1 cellular context compared by ENCODE assay signal in genomic region chr13:110812111-110812868, GRCh38.
TF ChIP-seq lines count a peak whose summit lies in the region.

No MANE protein-coding gene starts in this region.

TF ChIP-seq in IMR-90, 13 proteins besides CTCF, POLR2A, EP300 and RAD21:
- no peak for TF ChIP-seq USF2 (IDR thresholded peaks at IDR 0.05; ENCODE audit: low read depth, low read length)
- no peak for TF ChIP-seq ELK1 (IDR thresholded peaks at IDR 0.05; ENCODE audit: borderline replicate concordance, low read depth, low read length)
- no peak for TF ChIP-seq NFE2L2 (IDR thresholded peaks at IDR 0.05; ENCODE audit: low read depth, low read length)
- TF ChIP-seq SMC3 (IDR thresholded peaks at IDR 0.05; ENCODE audit: low read depth, low read length): no peak
- TF ChIP-seq RFX5 (IDR thresholded peaks at IDR 0.05; ENCODE audit: low read depth, low read length): no peak
- no peak for TF ChIP-seq MAFK (IDR thresholded peaks at IDR 0.05; ENCODE audit: low read depth, low read length)
- TF ChIP-seq MAZ (IDR thresholded peaks at IDR 0.05; ENCODE audit: borderline replicate concordance, low read depth, low read length): no peak
- TF ChIP-seq BHLHE40 (IDR thresholded peaks at IDR 0.05; ENCODE audit: low read depth, low read length): no peak
- TF ChIP-seq RCOR1 (IDR thresholded peaks at IDR 0.05; ENCODE audit: insufficient replicate concordance, low read length): no peak
- no peak for TF ChIP-seq CEBPB (IDR thresholded peaks at IDR 0.05; ENCODE audit: low read depth, low read length)
- no peak for TF ChIP-seq FOS (IDR thresholded peaks at IDR 0.05; ENCODE audit: low read depth, low read length)
- TF ChIP-seq CHD1 (IDR thresholded peaks at IDR 0.05; ENCODE audit: low read depth, low read length): no peak
- TF ChIP-seq MXI1 (IDR thresholded peaks at IDR 0.05; ENCODE audit: borderline replicate concordance, low read depth, low read length): no peak
